In genomic region chr16:930511-930910, GRCh38 we compare ENCODE assay signal across 35 cellular contexts. TPM values are rescaled to one million over a fixed set of nuclear protein-coding genes. Genes with fewer than 3 reads are reported as not detected.
"Had no signal": no experiment of that assay in that cellular context is flagged by ENCODE, and none has a peak within 500 bp of the region (broad histone marks: within the 10 kb centered on the region; RNA-seq: fewer than 3 reads in every experiment).

No MANE protein-coding gene starts in this region.

- ATAC-seq: activated CD4-positive, CD25-positive, alpha-beta regulatory T cell treated with anti-CD3 and anti-CD28 coated beads, Interleukin-2, amount 50 U/mL, for 24 hours; activated CD8-positive, alpha-beta memory T cell treated with anti-CD3 and anti-CD28 coated beads, Interleukin-2, amount 10 ng/mL, durations not matched to agents 7 days and 5 days; activated CD8-positive, alpha-beta T cell treated with anti-CD3 and anti-CD28 coated beads, Interleukin-2, amount 10 ng/mL, durations not matched to agents 7 days and 5 days; activated naive CD8-positive, alpha-beta T cell treated with anti-CD3 and anti-CD28 coated beads, Interleukin-2, amount 50 U/mL, for 24 hours; body of pancreas; gastroesophageal sphincter; T-helper 17 cell had no signal

- H3K4me1 ChIP-seq: adrenal gland, body of pancreas, colonic mucosa, esophagus squamous epithelium, gastroesophageal sphincter had no signal

- H3K27ac Mint-ChIP-seq: activated B cell treated with CpG ODN at 0.5 μM for 24 hours; activated CD4-positive, alpha-beta memory T cell treated with anti-CD3 and anti-CD28 coated beads for 36 hours; activated CD8-positive, alpha-beta memory T cell treated with anti-CD3 and anti-CD28 coated beads, Interleukin-2, amount 10 ng/mL, durations not matched to agents 7 days and 5 days; activated CD8-positive, alpha-beta T cell treated with anti-CD3 and anti-CD28 coated beads, Interleukin-2, amount 10 ng/mL, durations not matched to agents 7 days and 5 days; activated naive CD4-positive, alpha-beta T cell treated with anti-CD3 and anti-CD28 coated beads for 36 hours; activated naive CD4-positive, alpha-beta T cell treated with anti-CD3 and anti-CD28 coated beads, Interleukin-2, amount 50 U/mL, for 24 hours; activated naive CD8-positive, alpha-beta T cell treated with anti-CD3 and anti-CD28 coated beads for 36 hours; activated naive CD8-positive, alpha-beta T cell treated with anti-CD3 and anti-CD28 coated beads, Interleukin-2, amount 50 U/mL, for 24 hours; activated T-helper 1 cell treated with anti-CD3 and anti-CD28 coated beads, Interleukin-12 subunit alpha, Interleukin-12 subunit beta, Interleukin-2, Interleukin-4 antibody, amounts not matched to agents 30 ng/mL and 10 ng/mL and 1 ng/mL, durations not matched to agents 14 hours and 24 hours and 36 hours; activated T-helper 2 cell treated with anti-CD3 and anti-CD28 coated beads, Interferon-gamma antibody, Interleukin-2, Interleukin-4, amounts not matched to agents 10 μg/mL and 5 μg/mL and 100 μg/mL, durations not matched to agents 14 hours and 24 hours and 36 hours; T-helper 17 cell; T-helper 2 cell treated with Interferon-gamma antibody and Interleukin-4, amounts not matched to agents 5 μg/mL and 100 μg/mL, for 36 hours had no signal

- H3K27ac ChIP-seq: adrenal gland, body of pancreas, colonic mucosa, epithelial cell of prostate, esophagus squamous epithelium, gastroesophageal sphincter, WERI-Rb-1 had no signal

- H3K27me3 Mint-ChIP-seq: activated B cell treated with CpG ODN at 0.5 μM for 24 hours; activated CD4-positive, alpha-beta memory T cell treated with anti-CD3 and anti-CD28 coated beads for 36 hours; activated CD8-positive, alpha-beta memory T cell treated with anti-CD3 and anti-CD28 coated beads, Interleukin-2, amount 10 ng/mL, durations not matched to agents 7 days and 5 days; activated naive CD4-positive, alpha-beta T cell treated with anti-CD3 and anti-CD28 coated beads, Interleukin-2, amount 50 U/mL, for 24 hours; activated naive CD8-positive, alpha-beta T cell treated with anti-CD3 and anti-CD28 coated beads for 36 hours; activated naive CD8-positive, alpha-beta T cell treated with anti-CD3 and anti-CD28 coated beads, Interleukin-2, amount 50 U/mL, for 24 hours; T-helper 17 cell had no signal

- H3K4me3 Mint-ChIP-seq: activated B cell treated with CpG ODN at 0.5 μM for 24 hours; activated CD4-positive, alpha-beta memory T cell treated with anti-CD3 and anti-CD28 coated beads for 36 hours; activated CD8-positive, alpha-beta memory T cell treated with anti-CD3 and anti-CD28 coated beads, Interleukin-2, amount 10 ng/mL, durations not matched to agents 7 days and 5 days; activated CD8-positive, alpha-beta T cell treated with anti-CD3 and anti-CD28 coated beads, Interleukin-2, amount 10 ng/mL, durations not matched to agents 7 days and 5 days; activated naive CD4-positive, alpha-beta T cell treated with anti-CD3 and anti-CD28 coated beads for 36 hours; activated naive CD4-positive, alpha-beta T cell treated with anti-CD3 and anti-CD28 coated beads, Interleukin-2, amount 50 U/mL, for 24 hours; activated naive CD8-positive, alpha-beta T cell treated with anti-CD3 and anti-CD28 coated beads for 36 hours; activated naive CD8-positive, alpha-beta T cell treated with anti-CD3 and anti-CD28 coated beads, Interleukin-2, amount 50 U/mL, for 24 hours; activated T-helper 1 cell treated with anti-CD3 and anti-CD28 coated beads, Interleukin-12 subunit alpha, Interleukin-12 subunit beta, Interleukin-2, Interleukin-4 antibody, amounts not matched to agents 30 ng/mL and 10 ng/mL and 1 ng/mL, durations not matched to agents 14 hours and 24 hours and 36 hours; T-helper 17 cell; T-helper 2 cell treated with Interferon-gamma antibody and Interleukin-4, amounts not matched to agents 5 μg/mL and 100 μg/mL, for 36 hours had no signal

- DNase-seq: activated B cell treated with CpG ODN at 0.5 μM for 24 hours; activated CD4-positive, alpha-beta memory T cell treated with anti-CD3 and anti-CD28 coated beads for 36 hours; activated CD4-positive, alpha-beta T cell treated with anti-CD3 and anti-CD28 coated beads for 48 hours; activated CD8-positive, alpha-beta memory T cell treated with anti-CD3 and anti-CD28 coated beads, Interleukin-2, amount 10 ng/mL, durations not matched to agents 7 days and 5 days; activated CD8-positive, alpha-beta memory T cell treated with anti-CD3 and anti-CD28 coated beads, Interleukin-2, amount 50 U/mL, for 4 hours; activated CD8-positive, alpha-beta T cell treated with anti-CD3 and anti-CD28 coated beads, Interleukin-2, amount 10 ng/mL, durations not matched to agents 7 days and 5 days; activated effector memory CD4-positive, alpha-beta T cell treated with anti-CD3 and anti-CD28 coated beads, Interleukin-2, amount 50 U/mL, for 16 hours; activated naive CD4-positive, alpha-beta T cell treated with anti-CD3 and anti-CD28 coated beads for 36 hours; activated naive CD8-positive, alpha-beta T cell treated with anti-CD3 and anti-CD28 coated beads for 36 hours; activated naive CD8-positive, alpha-beta T cell treated with anti-CD3 and anti-CD28 coated beads, Interleukin-2, amount 50 U/mL, for 24 hours; activated T-cell treated with anti-CD3 and anti-CD28 coated beads, Interleukin-2, amount 50 U/mL, for 1 hour; activated T-cell treated with anti-CD3 and anti-CD28 coated beads, Interleukin-2, amount 50 U/mL, for 48 hours; adrenal gland; amygdala; body of pancreas; caudate nucleus; colonic mucosa; effector CD8-positive, alpha-beta T cell; esophagus squamous epithelium; foreskin melanocyte; T-helper 1 cell; T-helper 17 cell; T1000; WERI-Rb-1 had no signal

- H3K9me3 ChIP-seq: adrenal gland, body of pancreas, colonic mucosa, esophagus squamous epithelium, gastroesophageal sphincter had no signal

- H3K36me3 ChIP-seq: colonic mucosa, WERI-Rb-1 had no signal

- FAIRE-seq: endometrium, endothelial cell of umbilical vein had no signal

- H3K4me1 Mint-ChIP-seq: activated B cell treated with CpG ODN at 0.5 μM for 24 hours; activated CD8-positive, alpha-beta memory T cell treated with anti-CD3 and anti-CD28 coated beads, Interleukin-2, amount 10 ng/mL, durations not matched to agents 7 days and 5 days; activated naive CD4-positive, alpha-beta T cell treated with anti-CD3 and anti-CD28 coated beads, Interleukin-2, amount 50 U/mL, for 24 hours had no signal

- H3K27me3 ChIP-seq: adrenal gland, body of pancreas, colonic mucosa, esophagus squamous epithelium, gastroesophageal sphincter had no signal

- H3K9me3 Mint-ChIP-seq: activated B cell treated with CpG ODN at 0.5 μM for 24 hours; activated naive CD4-positive, alpha-beta T cell treated with anti-CD3 and anti-CD28 coated beads, Interleukin-2, amount 50 U/mL, for 24 hours had no signal

- H3K4me3 ChIP-seq: adrenal gland, body of pancreas, colonic mucosa, esophagus squamous epithelium, gastroesophageal sphincter had no signal

RNA-seq across cellular contexts. Expression of gene SOX8, which starts 51.1 kb away (rescaled TPM):
- total RNA-seq: activated CD8-positive, alpha-beta T cell treated with anti-CD3 and anti-CD28 coated beads, Interleukin-2, amount 10 ng/mL, durations not matched to agents 7 days and 5 days; fibroblast of lung; fibroblast of villous mesenchyme had no signal
